1 cellular context compared by ENCODE assay signal in the genomic region with DNA sequence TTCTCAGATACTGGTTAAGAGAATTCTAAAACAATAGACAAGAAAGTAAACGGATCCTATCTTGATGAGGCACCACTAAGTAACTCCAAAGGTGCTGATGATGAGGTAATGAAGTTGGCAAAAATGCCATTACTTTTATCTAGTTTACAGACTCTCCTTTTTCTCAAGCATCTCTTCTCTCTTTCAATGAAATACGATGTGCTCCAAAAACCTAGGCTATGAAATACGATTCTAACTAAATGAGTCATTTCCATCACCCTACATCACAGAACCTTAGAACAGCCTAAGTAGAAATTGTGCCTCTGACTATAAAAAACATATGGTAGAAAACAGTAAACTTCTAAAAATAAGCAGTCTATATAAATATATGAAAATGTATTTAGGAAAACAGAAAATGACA.
TF ChIP-seq lines count a peak whose summit lies in the region.

No MANE protein-coding gene starts in this region.

TF ChIP-seq in SK-N-SH, 30 proteins besides CTCF, POLR2A, EP300 and RAD21 (continued from another document):
- TF ChIP-seq, protein P1, sequence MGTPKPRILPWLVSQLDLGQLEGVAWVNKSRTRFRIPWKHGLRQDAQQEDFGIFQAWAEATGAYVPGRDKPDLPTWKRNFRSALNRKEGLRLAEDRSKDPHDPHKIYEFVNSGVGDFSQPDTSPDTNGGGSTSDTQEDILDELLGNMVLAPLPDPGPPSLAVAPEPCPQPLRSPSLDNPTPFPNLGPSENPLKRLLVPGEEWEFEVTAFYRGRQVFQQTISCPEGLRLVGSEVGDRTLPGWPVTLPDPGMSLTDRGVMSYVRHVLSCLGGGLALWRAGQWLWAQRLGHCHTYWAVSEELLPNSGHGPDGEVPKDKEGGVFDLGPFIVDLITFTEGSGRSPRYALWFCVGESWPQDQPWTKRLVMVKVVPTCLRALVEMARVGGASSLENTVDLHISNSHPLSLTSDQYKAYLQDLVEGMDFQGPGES (IDR thresholded peaks at IDR 0.05; ENCODE audit: low read depth, low read length), result no peak
- TF ChIP-seq, protein P2, sequence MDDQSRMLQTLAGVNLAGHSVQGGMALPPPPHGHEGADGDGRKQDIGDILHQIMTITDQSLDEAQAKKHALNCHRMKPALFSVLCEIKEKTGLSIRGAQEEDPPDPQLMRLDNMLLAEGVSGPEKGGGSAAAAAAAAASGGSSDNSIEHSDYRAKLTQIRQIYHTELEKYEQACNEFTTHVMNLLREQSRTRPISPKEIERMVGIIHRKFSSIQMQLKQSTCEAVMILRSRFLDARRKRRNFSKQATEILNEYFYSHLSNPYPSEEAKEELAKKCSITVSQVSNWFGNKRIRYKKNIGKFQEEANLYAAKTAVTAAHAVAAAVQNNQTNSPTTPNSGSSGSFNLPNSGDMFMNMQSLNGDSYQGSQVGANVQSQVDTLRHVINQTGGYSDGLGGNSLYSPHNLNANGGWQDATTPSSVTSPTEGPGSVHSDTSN (IDR thresholded peaks at IDR 0.05), result peak; percentile 32; the same call in 1 of the 2 replicates
- TF ChIP-seq, protein P3, sequence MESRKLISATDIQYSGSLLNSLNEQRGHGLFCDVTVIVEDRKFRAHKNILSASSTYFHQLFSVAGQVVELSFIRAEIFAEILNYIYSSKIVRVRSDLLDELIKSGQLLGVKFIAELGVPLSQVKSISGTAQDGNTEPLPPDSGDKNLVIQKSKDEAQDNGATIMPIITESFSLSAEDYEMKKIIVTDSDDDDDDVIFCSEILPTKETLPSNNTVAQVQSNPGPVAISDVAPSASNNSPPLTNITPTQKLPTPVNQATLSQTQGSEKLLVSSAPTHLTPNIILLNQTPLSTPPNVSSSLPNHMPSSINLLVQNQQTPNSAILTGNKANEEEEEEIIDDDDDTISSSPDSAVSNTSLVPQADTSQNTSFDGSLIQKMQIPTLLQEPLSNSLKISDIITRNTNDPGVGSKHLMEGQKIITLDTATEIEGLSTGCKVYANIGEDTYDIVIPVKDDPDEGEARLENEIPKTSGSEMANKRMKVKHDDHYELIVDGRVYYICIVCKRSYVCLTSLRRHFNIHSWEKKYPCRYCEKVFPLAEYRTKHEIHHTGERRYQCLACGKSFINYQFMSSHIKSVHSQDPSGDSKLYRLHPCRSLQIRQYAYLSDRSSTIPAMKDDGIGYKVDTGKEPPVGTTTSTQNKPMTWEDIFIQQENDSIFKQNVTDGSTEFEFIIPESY (IDR thresholded peaks at IDR 0.05; ENCODE audit: borderline replicate concordance, low read depth), result no peak
- TF ChIP-seq POLR2AphosphoS5 (IDR thresholded peaks at IDR 0.05; ENCODE audit: low read depth, low read length) (no peak), SMC3 (IDR thresholded peaks at IDR 0.05; ENCODE audit: low read depth, low read length) (no peak), RCOR1 (IDR thresholded peaks at IDR 0.05; ENCODE audit: low read length) (no peak), JUND (IDR thresholded peaks at IDR 0.05) (no peak), TCF12 (IDR thresholded peaks at IDR 0.05) (0 out of 2 replicates have a peak, but pooled peaks have one; percentile 15), YY1 (IDR thresholded peaks at IDR 0.05; ENCODE audit: low read depth) (no peak), CHD2 (IDR thresholded peaks at IDR 0.05; ENCODE audit: low read length, partially characterized antibody) (no peak), FOSL2 (IDR thresholded peaks at IDR 0.05; ENCODE audit: borderline replicate concordance, low read depth) (peak; percentile 64; the same call in 1 of the 2 replicates), NFIC (IDR thresholded peaks at IDR 0.05; ENCODE audit: borderline replicate concordance) (no peak), GATA2 (CRISPR knock-in tag; IDR thresholded peaks at IDR 0.05) (no peak), FOXJ3 (CRISPR knock-in tag; IDR thresholded peaks at IDR 0.05) (no peak), RFX5 (IDR thresholded peaks at IDR 0.05; ENCODE audit: low read length) (no peak), RXRA (IDR thresholded peaks at IDR 0.05; ENCODE audit: borderline replicate concordance, low read depth) (no peak), SIN3A (IDR thresholded peaks at IDR 0.05; ENCODE audit: borderline replicate concordance, low read depth, low read length) (no peak), MEF2A (IDR thresholded peaks at IDR 0.05; ENCODE audit: borderline replicate concordance, low read depth) (no peak)
- TF ChIP-seq, protein P4, sequence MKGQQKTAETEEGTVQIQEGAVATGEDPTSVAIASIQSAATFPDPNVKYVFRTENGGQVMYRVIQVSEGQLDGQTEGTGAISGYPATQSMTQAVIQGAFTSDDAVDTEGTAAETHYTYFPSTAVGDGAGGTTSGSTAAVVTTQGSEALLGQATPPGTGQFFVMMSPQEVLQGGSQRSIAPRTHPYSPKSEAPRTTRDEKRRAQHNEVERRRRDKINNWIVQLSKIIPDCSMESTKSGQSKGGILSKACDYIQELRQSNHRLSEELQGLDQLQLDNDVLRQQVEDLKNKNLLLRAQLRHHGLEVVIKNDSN (IDR thresholded peaks at IDR 0.05; ENCODE audit: borderline replicate concordance, low read depth), result no peak
